ENCODE assay signal across 1 cellular context in genomic region chr2:27708257-27708654, GRCh38.
TF ChIP-seq lines count a peak whose summit lies in the region.

No MANE protein-coding gene starts in this region.

TF ChIP-seq in IMR-90, 13 proteins besides CTCF, POLR2A, EP300 and RAD21:
- no peak for TF ChIP-seq BHLHE40 (IDR thresholded peaks at IDR 0.05; ENCODE audit: low read depth, low read length)
- no peak for TF ChIP-seq CEBPB (IDR thresholded peaks at IDR 0.05; ENCODE audit: low read depth, low read length)
- TF ChIP-seq FOS (IDR thresholded peaks at IDR 0.05; ENCODE audit: low read depth, low read length): no peak
- TF ChIP-seq, protein P1, sequence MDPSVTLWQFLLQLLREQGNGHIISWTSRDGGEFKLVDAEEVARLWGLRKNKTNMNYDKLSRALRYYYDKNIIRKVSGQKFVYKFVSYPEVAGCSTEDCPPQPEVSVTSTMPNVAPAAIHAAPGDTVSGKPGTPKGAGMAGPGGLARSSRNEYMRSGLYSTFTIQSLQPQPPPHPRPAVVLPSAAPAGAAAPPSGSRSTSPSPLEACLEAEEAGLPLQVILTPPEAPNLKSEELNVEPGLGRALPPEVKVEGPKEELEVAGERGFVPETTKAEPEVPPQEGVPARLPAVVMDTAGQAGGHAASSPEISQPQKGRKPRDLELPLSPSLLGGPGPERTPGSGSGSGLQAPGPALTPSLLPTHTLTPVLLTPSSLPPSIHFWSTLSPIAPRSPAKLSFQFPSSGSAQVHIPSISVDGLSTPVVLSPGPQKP (IDR thresholded peaks at IDR 0.05; ENCODE audit: borderline replicate concordance, low read depth, low read length): no peak
- TF ChIP-seq MAFK (IDR thresholded peaks at IDR 0.05; ENCODE audit: low read depth, low read length): no peak
- no peak for TF ChIP-seq RCOR1 (IDR thresholded peaks at IDR 0.05; ENCODE audit: insufficient replicate concordance, low read length)
- TF ChIP-seq SMC3 (IDR thresholded peaks at IDR 0.05; ENCODE audit: low read depth, low read length): no peak
- no peak for TF ChIP-seq RFX5 (IDR thresholded peaks at IDR 0.05; ENCODE audit: low read depth, low read length)
- TF ChIP-seq, protein P2, sequence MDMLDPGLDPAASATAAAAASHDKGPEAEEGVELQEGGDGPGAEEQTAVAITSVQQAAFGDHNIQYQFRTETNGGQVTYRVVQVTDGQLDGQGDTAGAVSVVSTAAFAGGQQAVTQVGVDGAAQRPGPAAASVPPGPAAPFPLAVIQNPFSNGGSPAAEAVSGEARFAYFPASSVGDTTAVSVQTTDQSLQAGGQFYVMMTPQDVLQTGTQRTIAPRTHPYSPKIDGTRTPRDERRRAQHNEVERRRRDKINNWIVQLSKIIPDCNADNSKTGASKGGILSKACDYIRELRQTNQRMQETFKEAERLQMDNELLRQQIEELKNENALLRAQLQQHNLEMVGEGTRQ (IDR thresholded peaks at IDR 0.05; ENCODE audit: low read depth, low read length): no peak
- TF ChIP-seq NFE2L2 (IDR thresholded peaks at IDR 0.05; ENCODE audit: low read depth, low read length): no peak
- no peak for TF ChIP-seq MAZ (IDR thresholded peaks at IDR 0.05; ENCODE audit: borderline replicate concordance, low read depth, low read length)
- no peak for TF ChIP-seq MXI1 (IDR thresholded peaks at IDR 0.05; ENCODE audit: borderline replicate concordance, low read depth, low read length)
- TF ChIP-seq CHD1 (IDR thresholded peaks at IDR 0.05; ENCODE audit: low read depth, low read length): no peak
TF ChIP-seq in IMR-90: peak in this region for 0.
